In the genomic region with DNA sequence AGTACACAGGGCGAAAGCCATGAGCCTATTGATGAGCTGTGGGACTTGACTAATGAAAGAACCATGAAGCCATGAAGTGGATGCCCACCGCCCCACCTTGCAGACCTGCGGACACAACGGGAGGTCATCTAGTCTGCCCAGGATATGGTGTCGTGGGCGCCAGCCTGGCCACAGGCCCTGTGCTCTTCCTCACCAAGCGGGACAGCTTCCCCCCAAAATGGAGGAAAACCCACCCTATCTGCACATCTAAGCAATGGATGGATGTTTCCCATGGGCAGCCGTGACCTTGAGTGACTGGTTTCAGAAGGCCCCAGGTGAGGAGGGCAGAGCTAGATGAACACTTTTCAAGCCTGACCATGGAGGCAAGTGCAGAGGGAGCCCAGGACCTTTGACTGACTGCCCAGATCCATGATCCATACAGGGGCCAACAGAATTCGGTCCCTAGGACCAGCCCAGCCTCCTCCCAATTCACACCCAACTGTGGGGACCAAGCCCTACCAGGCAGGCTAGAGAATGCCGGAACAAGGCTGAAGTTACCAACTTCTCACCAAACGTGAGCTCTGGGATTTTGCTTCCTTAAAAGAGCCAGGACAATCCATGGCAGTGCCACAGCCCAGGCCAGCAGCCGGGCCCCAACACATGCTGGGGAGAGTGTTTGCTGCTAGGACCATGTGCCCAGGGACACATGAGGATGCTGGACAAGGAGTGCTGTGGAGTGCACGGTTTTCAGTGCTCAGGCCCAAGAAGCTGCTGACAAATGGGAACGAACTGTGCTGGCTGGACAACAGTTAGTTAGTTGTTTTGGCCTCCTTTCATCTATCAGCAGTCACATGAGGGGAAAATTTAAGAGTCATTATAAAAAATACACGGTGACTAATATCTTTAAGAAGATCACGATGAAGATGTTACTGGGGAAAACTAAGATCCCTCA, we compare ENCODE assay signal across 14 cellular contexts.
DNase-seq lines count a peak whose midpoint lies in the region; ATAC-seq and TF ChIP-seq lines count a peak whose summit lies in the region.
"Had no signal": no experiment of that assay in that cellular context is flagged by ENCODE, and none has a peak within 500 bp of the region (broad histone marks: within the 10 kb centered on the region; RNA-seq: fewer than 3 reads in every experiment).

No MANE protein-coding gene starts in this region.

- H3K27ac Mint-ChIP-seq in CD8-positive, alpha-beta memory T cell: peak overlapping the region; percentile 19 to 95 (median 88)

- no peak for TF ChIP-seq CTCF in right atrium auricular region (IDR thresholded peaks at IDR 0.05)
- no peak for TF ChIP-seq CTCF in gastrocnemius medialis (IDR thresholded peaks at IDR 0.05 in 4 of 5, conservative IDR thresholded peaks at IDR 0.05 in 1 of 5)

- H3K4me3 Mint-ChIP-seq in CD8-positive, alpha-beta memory T cell: peak overlapping the region in 4 of 7 donors; percentile 13 to 70 (median 39)

- H3K9me3 ChIP-seq in CD8-positive, alpha-beta memory T cell (ENCODE audit: low read length): peaks cover 22% of the 10 kb centered on the region
- H3K9me3 ChIP-seq in adipocyte (ENCODE audit: control insufficient read depth, low read length) (no peaks in the 10 kb centered on the region), right atrium auricular region (no peaks in the 10 kb centered on the region), gastrocnemius medialis (no peaks in the 10 kb centered on the region), Karpas-422 (ENCODE audit: low read length) (no peaks in the 10 kb centered on the region)

- H3K27me3 ChIP-seq in CD8-positive, alpha-beta memory T cell (ENCODE audit: insufficient read depth, low read length, poor library complexity, severe bottlenecking): no peaks in the 10 kb centered on the region
- H3K27me3 ChIP-seq in adipocyte (replicated peaks; ENCODE audit: control insufficient read depth, insufficient read depth, low read length): no peaks in the 10 kb centered on the region
- no peaks in the 10 kb centered on the region for H3K27me3 ChIP-seq in right atrium auricular region
- H3K27me3 ChIP-seq in gastrocnemius medialis: no peaks in the 10 kb centered on the region
- H3K27me3 ChIP-seq in Karpas-422 (ENCODE audit: low read length): no peaks in the 10 kb centered on the region
- H3K27me3 ChIP-seq: brain microvascular endothelial cell had no signal

- in situ Hi-C loops in gastrocnemius medialis (cut with MboI; ENCODE audit: low sequenced_read_pairs in 4 of 4): no loop called here

- TF ChIP-seq POLR2A in gastrocnemius medialis (IDR thresholded peaks at IDR 0.05): peak in 1 of 2 donors; percentile 37

- H3K4me2 ChIP-seq in Karpas-422 (ENCODE audit: low read depth, low read length, poor library complexity, severe bottlenecking): no peak overlapping the region

- peak; percentile 76 to 92 for ATAC-seq in gastrocnemius medialis
- ATAC-seq in HG03439 (IDR thresholded peaks at IDR 0.05; ENCODE audit: unreplicated experiment): no peak

- H3K27me3 Mint-ChIP-seq in CD8-positive, alpha-beta memory T cell: peaks cover 0 to 2% of the 10 kb centered on the region in 2 donors

- no peaks in the 10 kb centered on the region for H3K9me2 ChIP-seq in Karpas-422 (replicated peaks; ENCODE audit: insufficient read depth, low read length)

- H3K27ac ChIP-seq in CD8-positive, alpha-beta memory T cell (ENCODE audit: low read depth, low read length): peak overlapping the region; percentile 5
- H3K27ac ChIP-seq in right atrium auricular region (peak overlapping the region; percentile 73 to 78), gastrocnemius medialis (peak overlapping the region; percentile 71 to 93 (median 86)), Karpas-422 (ENCODE audit: low read length) (no peak overlapping the region)
- H3K27ac ChIP-seq: brain microvascular endothelial cell had no signal

- CTCF ChIA-PET in CD8-positive, alpha-beta memory T cell (lab: Charles Lee): no interaction called here

- no peak overlapping the region for H2AFZ ChIP-seq in Karpas-422 (ENCODE audit: low read length)

- peaks cover 11% of the 10 kb centered on the region for H3K4me1 ChIP-seq in CD8-positive, alpha-beta memory T cell (ENCODE audit: insufficient read depth, low read length)
- peaks cover 13% of the 10 kb centered on the region for H3K4me1 ChIP-seq in adipocyte (ENCODE audit: control insufficient read depth, insufficient read depth, low read length)
- peaks cover 0 to 19% of the 10 kb centered on the region in 2 donors for H3K4me1 ChIP-seq in right atrium auricular region
- H3K4me1 ChIP-seq in gastrocnemius medialis: peaks cover 16 to 24% of the 10 kb centered on the region in 2 donors
- no peaks in the 10 kb centered on the region for H3K4me1 ChIP-seq in Karpas-422 (ENCODE audit: low read length)

- peak in 1 of 5 donors; percentile 27 for DNase-seq in CD8-positive, alpha-beta memory T cell
- no peak for DNase-seq in adipocyte (ENCODE audit: low read depth)
- DNase-seq in right atrium auricular region (ENCODE audit: low spot score): peak; percentile 68
- peak; percentile 81 to 89 for DNase-seq in gastrocnemius medialis
- DNase-seq in Karpas-422: no peak
- DNase-seq in D341Med (ENCODE audit: low spot score): no peak
- DNase-seq in GM19238 (ENCODE audit: insufficient read length, low spot score): no peak
- DNase-seq: activated CD4-positive, alpha-beta T cell treated with anti-CD3 and anti-CD28 coated beads for 48 hours; brain microvascular endothelial cell; DMS79 treated with DMSO at 0.1 percent for 48 hours; NCI-H2029; RPMI8226; stimulated activated CD4-positive, alpha-beta T cell treated with anti-CD3 and anti-CD28 coated beads, Interleukin-4, amount 100 ng/mL, for 24 hours had no signal

- POLR2A ChIA-PET in CD8-positive, alpha-beta memory T cell (lab: Charles Lee): no interaction called here

- no peaks in the 10 kb centered on the region for H4K20me1 ChIP-seq in Karpas-422 (ENCODE audit: insufficient read depth, low read depth, low read length)

- H3K36me3 Mint-ChIP-seq in CD8-positive, alpha-beta memory T cell: peaks cover 22 to 76% (median 39%) of the 10 kb centered on the region in 3 donors

- peaks cover 21 to 33% (median 22%) of the 10 kb centered on the region in 3 donors for H3K4me1 Mint-ChIP-seq in CD8-positive, alpha-beta memory T cell

- peaks cover 18% of the 10 kb centered on the region for H3K36me3 ChIP-seq in CD8-positive, alpha-beta memory T cell (ENCODE audit: insufficient read depth, low read length)
- H3K36me3 ChIP-seq in adipocyte (ENCODE audit: control insufficient read depth, insufficient read depth, low read length, severe bottlenecking) (peaks cover 30% of the 10 kb centered on the region), right atrium auricular region (peaks cover 38% of the 10 kb centered on the region), gastrocnemius medialis (peaks cover 0 to 43% of the 10 kb centered on the region in 2 donors), Karpas-422 (ENCODE audit: insufficient read depth, low read length) (no peaks in the 10 kb centered on the region)
- H3K36me3 ChIP-seq: brain microvascular endothelial cell had no signal

- H3K9me3 Mint-ChIP-seq in CD8-positive, alpha-beta memory T cell: peaks cover 9 to 23% (median 11%) of the 10 kb centered on the region in 5 donors

- H3K9ac ChIP-seq in adipocyte (ENCODE audit: low read length): peak overlapping the region; percentile 58
- H3K9ac ChIP-seq in Karpas-422 (ENCODE audit: low read length): no peak overlapping the region

- intact Hi-C loops in gastrocnemius medialis (cut with DNase I; ENCODE audit: low total_unique reads): no loop called here

- no peak overlapping the region for H3K4me3 ChIP-seq in CD8-positive, alpha-beta memory T cell (ENCODE audit: low read length)
- H3K4me3 ChIP-seq in adipocyte (ENCODE audit: low read length): no peak overlapping the region
- H3K4me3 ChIP-seq in right atrium auricular region: no peak overlapping the region
- no peak overlapping the region for H3K4me3 ChIP-seq in gastrocnemius medialis
- no peak overlapping the region for H3K4me3 ChIP-seq in Karpas-422 (ENCODE audit: low read length)

- no peaks in the 10 kb centered on the region for H3K79me2 ChIP-seq in Karpas-422 (ENCODE audit: low read length)

Comparison
In these comparisons a context has a peak if more than half of its experiments do, and no peak if none do; other contexts are left out.
1. DNase-seq: peak in right atrium auricular region (single experiment) and gastrocnemius medialis (2 of 2); none in adipocyte (single experiment), Karpas-422 (single experiment), D341Med (single experiment) and GM19238 (single experiment).